ENCODE assay signal across 12 cellular contexts in genomic region chr1:21932127-21932526, GRCh38. TPM values are rescaled to one million over a fixed set of nuclear protein-coding genes. Genes with fewer than 3 reads are reported as not detected.
DNase-seq lines count a peak whose midpoint lies in the region; ATAC-seq, FAIRE-seq and TF ChIP-seq lines count a peak whose summit lies in the region.
"Had no signal": no experiment of that assay in that cellular context is flagged by ENCODE, and none has a peak within 500 bp of the region (broad histone marks: within the 10 kb centered on the region; RNA-seq: fewer than 3 reads in every experiment).

No MANE protein-coding gene starts in this region.

- no peak overlapping the region for H2AFZ ChIP-seq in mammary epithelial cell (ENCODE audit: low read depth, low read length)

- intact Hi-C loops in mammary epithelial cell (cut with micrococcal nuclease) (no loop called here), kidney (cut with DNase I) (no loop called here)

- H3K36me3 ChIP-seq in mammary epithelial cell (ENCODE audit: insufficient read depth, low read length) (no peaks in the 10 kb centered on the region), kidney (ENCODE audit: control insufficient read depth in 1 of 2, insufficient read depth in 2 of 2, low read length in 2 of 2) (no peaks in the 10 kb centered on the region), subcutaneous abdominal adipose tissue (ENCODE audit: control insufficient read depth in 5 of 5, insufficient read depth in 5 of 5, low read length in 5 of 5) (peaks cover 0 to 26% (median 4%) of the 10 kb centered on the region in 5 donors)

- no peak for FAIRE-seq in kidney (lab: Jason Lieb, UNC)
- FAIRE-seq: G401.6 had no signal

- no TSS peak for BruUV-seq in mammary epithelial cell (replicated peaks; lab: Mats Ljungman, UMichigan)

- WGBS in mammary epithelial cell (ENCODE audit: low coverage, missing lambda C conversion rate) = 49% methylated on average over 7 of the region's 7 CpGs

- H3K27me3 ChIP-seq in mammary epithelial cell (ENCODE audit: insufficient read depth, low read length) = no peaks in the 10 kb centered on the region
- no peaks in the 10 kb centered on the region for H3K27me3 ChIP-seq in subcutaneous abdominal adipose tissue (ENCODE audit: control insufficient read depth in 5 of 5, insufficient read depth in 4 of 5, low read length in 5 of 5)

- peak overlapping the region; percentile 15 for H3K9ac ChIP-seq in mammary epithelial cell (ENCODE audit: insufficient read depth, low read length)
- H3K9ac ChIP-seq in kidney (ENCODE audit: low read length in 2 of 2) = peak overlapping the region; percentile 45 to 48
- H3K9ac ChIP-seq in subcutaneous abdominal adipose tissue (ENCODE audit: low read length in 5 of 5) = peak overlapping the region; percentile 41 to 89 (median 78)

- in situ Hi-C loops in mammary epithelial cell (cut with MboI; ENCODE audit: low sequenced_read_pairs in 2 of 2) = no loop called here

- H3K27ac ChIP-seq in mammary epithelial cell (ENCODE audit: insufficient read depth, low read depth, low read length) = peak overlapping the region; percentile 69
- H3K27ac ChIP-seq in kidney (ENCODE audit: low read depth in 2 of 2, low read length in 2 of 2) = peak overlapping the region; percentile 74 to 80
- peak overlapping the region; percentile 100 for H3K27ac ChIP-seq in subcutaneous abdominal adipose tissue (ENCODE audit: low read depth, low read length)

- H3K9me3 Mint-ChIP-seq in HFFc6 = no peaks in the 10 kb centered on the region
- H3K9me3 Mint-ChIP-seq in activated T-cell treated with anti-CD3 and anti-CD28 coated beads, Interleukin-2, amount 50 U/mL, for 4 hours = no peaks in the 10 kb centered on the region
- H3K9me3 Mint-ChIP-seq in activated CD4-positive, alpha-beta memory T cell treated with anti-CD3 and anti-CD28 coated beads, Interleukin-2, amount 10 ng/mL, durations not matched to agents 7 days and 5 days = no peaks in the 10 kb centered on the region
- no peaks in the 10 kb centered on the region for H3K9me3 Mint-ChIP-seq in activated T-cell treated with anti-CD3 and anti-CD28 coated beads, Interleukin-2, amount 50 U/mL, for 24 hours

- CTCF ChIA-PET in mammary epithelial cell (lab: Charles Lee; ENCODE audit: low non-redundant PET) = no interaction called here
- CTCF ChIA-PET in activated CD4-positive, alpha-beta memory T cell treated with anti-CD3 and anti-CD28 coated beads, Interleukin-2, amount 10 ng/mL, durations not matched to agents 7 days and 5 days (lab: Charles Lee) = no interaction called here

- H4K20me1 ChIP-seq in mammary epithelial cell (ENCODE audit: insufficient read depth, low read length) = no peaks in the 10 kb centered on the region

- TF ChIP-seq CTCF in HFFc6 (IDR thresholded peaks at IDR 0.05) (no peak), mammary epithelial cell (conservative IDR thresholded peaks at IDR 0.05 in 1 of 2, IDR thresholded peaks at IDR 0.05 in 1 of 2; ENCODE audit: extremely low read depth in 1 of 2, insufficient read depth in 1 of 2, low read depth in 1 of 2, low read length in 2 of 2) (no peak), kidney (IDR thresholded peaks at IDR 0.05; ENCODE audit: borderline replicate concordance, extremely low read depth, insufficient read depth) (no peak)

- H3K36me3 Mint-ChIP-seq in HFFc6 (ENCODE audit: low read depth) = peaks cover 32% of the 10 kb centered on the region
- no peaks in the 10 kb centered on the region for H3K36me3 Mint-ChIP-seq in activated T-cell treated with anti-CD3 and anti-CD28 coated beads, Interleukin-2, amount 50 U/mL, for 4 hours (ENCODE audit: insufficient read depth)
- no peaks in the 10 kb centered on the region for H3K36me3 Mint-ChIP-seq in activated CD4-positive, alpha-beta memory T cell treated with anti-CD3 and anti-CD28 coated beads, Interleukin-2, amount 10 ng/mL, durations not matched to agents 7 days and 5 days (ENCODE audit: low read depth)
- H3K36me3 Mint-ChIP-seq in activated T-cell treated with anti-CD3 and anti-CD28 coated beads, Interleukin-2, amount 50 U/mL, for 24 hours (ENCODE audit: low read depth) = no peaks in the 10 kb centered on the region
- H3K36me3 Mint-ChIP-seq: activated naive CD8-positive, alpha-beta T cell had no signal

- H3K9me3 ChIP-seq in mammary epithelial cell (replicated peaks; ENCODE audit: insufficient read depth, low read length) = no peaks in the 10 kb centered on the region
- no peaks in the 10 kb centered on the region for H3K9me3 ChIP-seq in kidney (ENCODE audit: control insufficient read depth in 1 of 2, low read length in 2 of 2)
- no peaks in the 10 kb centered on the region for H3K9me3 ChIP-seq in subcutaneous abdominal adipose tissue (ENCODE audit: control insufficient read depth in 5 of 5, low read length in 5 of 5)

- ATAC-seq in HG03378 (IDR thresholded peaks at IDR 0.05; ENCODE audit: unreplicated experiment) = no peak
- no peak for ATAC-seq in activated T-cell treated with anti-CD3 and anti-CD28 coated beads, Interleukin-2, amount 50 U/mL, for 4 hours

- H3K4me1 ChIP-seq in mammary epithelial cell (ENCODE audit: insufficient read depth, low read length) (peaks cover 49% of the 10 kb centered on the region), kidney (ENCODE audit: control insufficient read depth in 1 of 2, insufficient read depth in 1 of 2, low read depth in 1 of 2, low read length in 2 of 2) (peaks cover 27 to 52% of the 10 kb centered on the region in 2 donors), subcutaneous abdominal adipose tissue (ENCODE audit: control insufficient read depth in 5 of 5, insufficient read depth in 5 of 5, low read length in 5 of 5) (peaks cover 24 to 91% (median 86%) of the 10 kb centered on the region in 5 donors)

- DNase-seq in HFFc6 (peak; percentile 82), mammary epithelial cell (peak; percentile 48), kidney (no peak)
- DNase-seq in activated T-cell treated with anti-CD3 and anti-CD28 coated beads, Interleukin-2, amount 50 U/mL, for 4 hours = no peak
- DNase-seq in activated CD4-positive, alpha-beta memory T cell treated with anti-CD3 and anti-CD28 coated beads, Interleukin-2, amount 10 ng/mL, durations not matched to agents 7 days and 5 days = no peak
- DNase-seq in activated T-cell treated with anti-CD3 and anti-CD28 coated beads, Interleukin-2, amount 50 U/mL, for 24 hours = no peak
- DNase-seq: NCI-H2171; stimulated activated CD4-positive, alpha-beta T cell treated with anti-CD3 and anti-CD28 coated beads, Interleukin-2, amount 100 ng/mL, for 24 hours had no signal

- H3K4me1 Mint-ChIP-seq in HFFc6 (ENCODE audit: low read depth) = peaks cover 74% of the 10 kb centered on the region
- H3K4me1 Mint-ChIP-seq in activated T-cell treated with anti-CD3 and anti-CD28 coated beads, Interleukin-2, amount 50 U/mL, for 4 hours (ENCODE audit: low read depth) = peaks cover 14% of the 10 kb centered on the region
- no peaks in the 10 kb centered on the region for H3K4me1 Mint-ChIP-seq in activated CD4-positive, alpha-beta memory T cell treated with anti-CD3 and anti-CD28 coated beads, Interleukin-2, amount 10 ng/mL, durations not matched to agents 7 days and 5 days
- peaks cover 20% of the 10 kb centered on the region for H3K4me1 Mint-ChIP-seq in activated T-cell treated with anti-CD3 and anti-CD28 coated beads, Interleukin-2, amount 50 U/mL, for 24 hours (ENCODE audit: low read depth)

- POLR2A ChIA-PET in activated CD4-positive, alpha-beta memory T cell treated with anti-CD3 and anti-CD28 coated beads, Interleukin-2, amount 10 ng/mL, durations not matched to agents 7 days and 5 days (lab: Charles Lee) = no interaction called here

- H3K4me2 ChIP-seq in mammary epithelial cell (ENCODE audit: insufficient read depth, low read depth, low read length) = no peak overlapping the region

- peak overlapping the region; percentile 93 for H3K27ac Mint-ChIP-seq in HFFc6
- no peak overlapping the region for H3K27ac Mint-ChIP-seq in activated CD4-positive, alpha-beta memory T cell treated with anti-CD3 and anti-CD28 coated beads, Interleukin-2, amount 10 ng/mL, durations not matched to agents 7 days and 5 days
- H3K27ac Mint-ChIP-seq in activated T-cell treated with anti-CD3 and anti-CD28 coated beads, Interleukin-2, amount 50 U/mL, for 24 hours = no peak overlapping the region
- H3K27ac Mint-ChIP-seq: activated naive CD8-positive, alpha-beta T cell had no signal

- dilution Hi-C loops in mammary epithelial cell (cut with HindIII; ENCODE audit: low sequenced_read_pairs) = no loop called here

- H3K79me2 ChIP-seq in mammary epithelial cell (ENCODE audit: insufficient read depth, low read length) = peaks cover 85% of the 10 kb centered on the region

- peak overlapping the region; percentile 94 for H3K4me3 Mint-ChIP-seq in HFFc6
- no peak overlapping the region for H3K4me3 Mint-ChIP-seq in activated T-cell treated with anti-CD3 and anti-CD28 coated beads, Interleukin-2, amount 50 U/mL, for 4 hours
- H3K4me3 Mint-ChIP-seq in activated CD4-positive, alpha-beta memory T cell treated with anti-CD3 and anti-CD28 coated beads, Interleukin-2, amount 10 ng/mL, durations not matched to agents 7 days and 5 days = no peak overlapping the region
- H3K4me3 Mint-ChIP-seq in activated T-cell treated with anti-CD3 and anti-CD28 coated beads, Interleukin-2, amount 50 U/mL, for 24 hours = no peak overlapping the region
- H3K4me3 Mint-ChIP-seq: activated naive CD8-positive, alpha-beta T cell had no signal

- H3K4me3 ChIP-seq in mammary epithelial cell (replicated peaks in 1 of 3; ENCODE audit: insufficient read depth in 1 of 3, low read depth in 2 of 3, low read length in 3 of 3) = no peak overlapping the region
- H3K4me3 ChIP-seq in kidney (ENCODE audit: low read length in 2 of 2) = peak overlapping the region in 1 of 2 donors; percentile 8
- peak overlapping the region; percentile 12 to 97 (median 33) for H3K4me3 ChIP-seq in subcutaneous abdominal adipose tissue (ENCODE audit: low read depth in 1 of 5, low read length in 5 of 5)

- H3K27me3 Mint-ChIP-seq in HFFc6 (ENCODE audit: insufficient read depth) = peaks cover 3% of the 10 kb centered on the region
- H3K27me3 Mint-ChIP-seq in activated T-cell treated with anti-CD3 and anti-CD28 coated beads, Interleukin-2, amount 50 U/mL, for 4 hours (ENCODE audit: low read depth) = peaks cover 6% of the 10 kb centered on the region
- H3K27me3 Mint-ChIP-seq in activated CD4-positive, alpha-beta memory T cell treated with anti-CD3 and anti-CD28 coated beads, Interleukin-2, amount 10 ng/mL, durations not matched to agents 7 days and 5 days = peaks cover 12% of the 10 kb centered on the region
- peaks cover 13% of the 10 kb centered on the region for H3K27me3 Mint-ChIP-seq in activated T-cell treated with anti-CD3 and anti-CD28 coated beads, Interleukin-2, amount 50 U/mL, for 24 hours
- H3K27me3 Mint-ChIP-seq: activated naive CD8-positive, alpha-beta T cell had no signal

RNA-seq across cellular contexts. Expression of gene HSPG2, which starts 5.0 kb away (rescaled TPM):
- 100 to 1,000 TPM; 275 to 430 (median 297) TPM for total RNA-seq in HFFc6 (2021; fragmentation: NEBNext Ultra II Directional; extraction: Animal tissue kit (Norgen Biotek cat#: 25700))
- total RNA-seq in mammary epithelial cell (100 to 1,000 TPM; 187 to 207 TPM), kidney (510 TPM)
- polyA plus RNA-seq in mammary epithelial cell (23.9 TPM), kidney (ENCODE audit: insufficient read depth, low read depth, low replicate concordance) (60.4 TPM)
- 121 TPM for polyA minus RNA-seq in mammary epithelial cell
- total RNA-seq in activated T-cell treated with anti-CD3 and anti-CD28 coated beads, Interleukin-2, amount 50 U/mL, for 4 hours = 1 to 10 TPM in 2 of 3 donors, under 1 TPM in 1; 0.92 to 1.7 (median 1.2) TPM
- total RNA-seq in activated CD4-positive, alpha-beta memory T cell treated with anti-CD3 and anti-CD28 coated beads, Interleukin-2, amount 10 ng/mL, durations not matched to agents 7 days and 5 days = 1 to 10 TPM; 1.0 to 1.2 TPM

RNA-seq across cellular contexts. Expression of gene CELA3B, which starts 44.7 kb away (rescaled TPM):
- total RNA-seq in HFFc6 (2021; fragmentation: NEBNext Ultra II Directional; extraction: Animal tissue kit (Norgen Biotek cat#: 25700)) = not detected
- total RNA-seq in mammary epithelial cell (not detected), kidney (not detected)
- polyA plus RNA-seq in mammary epithelial cell (not detected), kidney (ENCODE audit: insufficient read depth, low read depth, low replicate concordance) (not detected)
- not detected for polyA minus RNA-seq in mammary epithelial cell
- total RNA-seq in activated T-cell treated with anti-CD3 and anti-CD28 coated beads, Interleukin-2, amount 50 U/mL, for 4 hours = 1 to 10 TPM; 2.2 to 5.3 (median 3.6) TPM
- total RNA-seq in activated CD4-positive, alpha-beta memory T cell treated with anti-CD3 and anti-CD28 coated beads, Interleukin-2, amount 10 ng/mL, durations not matched to agents 7 days and 5 days = not detected

Comparison
In these comparisons a context has a peak if more than half of its experiments do, and no peak if none do; other contexts are left out.
1. DNase-seq: peak in HFFc6 (single experiment) and mammary epithelial cell (single experiment); none in kidney (single experiment), activated T-cell treated with anti-CD3 and anti-CD28 coated beads, Interleukin-2, amount 50 U/mL, for 4 hours (single experiment), activated CD4-positive, alpha-beta memory T cell treated with anti-CD3 and anti-CD28 coated beads, Interleukin-2, amount 10 ng/mL, durations not matched to agents 7 days and 5 days (single experiment) and activated T-cell treated with anti-CD3 and anti-CD28 coated beads, Interleukin-2, amount 50 U/mL, for 24 hours (single experiment).
2. H3K4me3 ChIP-seq: peak in subcutaneous abdominal adipose tissue (5 of 5); none in mammary epithelial cell (0 of 3).
3. H3K9ac ChIP-seq: peak in every context shown above with its lines; median percentile 78 in subcutaneous abdominal adipose tissue; 46 in kidney; 15 in mammary epithelial cell.
4. RNA of gene HSPG2, which starts 5.0 kb away (total RNA-seq): 510 TPM in kidney (single experiment), 275 to 430 TPM in HFFc6 and 187 to 207 TPM in mammary epithelial cell; 1.0 to 1.2 TPM in activated CD4-positive, alpha-beta memory T cell treated with anti-CD3 and anti-CD28 coated beads, Interleukin-2, amount 10 ng/mL, durations not matched to agents 7 days and 5 days and 0.92 to 1.7 TPM in activated T-cell treated with anti-CD3 and anti-CD28 coated beads, Interleukin-2, amount 50 U/mL, for 4 hours; every median in the first group is over 10 times any median in the second.
5. Peak in every context shown above with its lines, with median percentiles within 50 percentile points of each other: H3K27ac ChIP-seq.